8 cellular contexts compared by ENCODE assay signal in the genomic region with DNA sequence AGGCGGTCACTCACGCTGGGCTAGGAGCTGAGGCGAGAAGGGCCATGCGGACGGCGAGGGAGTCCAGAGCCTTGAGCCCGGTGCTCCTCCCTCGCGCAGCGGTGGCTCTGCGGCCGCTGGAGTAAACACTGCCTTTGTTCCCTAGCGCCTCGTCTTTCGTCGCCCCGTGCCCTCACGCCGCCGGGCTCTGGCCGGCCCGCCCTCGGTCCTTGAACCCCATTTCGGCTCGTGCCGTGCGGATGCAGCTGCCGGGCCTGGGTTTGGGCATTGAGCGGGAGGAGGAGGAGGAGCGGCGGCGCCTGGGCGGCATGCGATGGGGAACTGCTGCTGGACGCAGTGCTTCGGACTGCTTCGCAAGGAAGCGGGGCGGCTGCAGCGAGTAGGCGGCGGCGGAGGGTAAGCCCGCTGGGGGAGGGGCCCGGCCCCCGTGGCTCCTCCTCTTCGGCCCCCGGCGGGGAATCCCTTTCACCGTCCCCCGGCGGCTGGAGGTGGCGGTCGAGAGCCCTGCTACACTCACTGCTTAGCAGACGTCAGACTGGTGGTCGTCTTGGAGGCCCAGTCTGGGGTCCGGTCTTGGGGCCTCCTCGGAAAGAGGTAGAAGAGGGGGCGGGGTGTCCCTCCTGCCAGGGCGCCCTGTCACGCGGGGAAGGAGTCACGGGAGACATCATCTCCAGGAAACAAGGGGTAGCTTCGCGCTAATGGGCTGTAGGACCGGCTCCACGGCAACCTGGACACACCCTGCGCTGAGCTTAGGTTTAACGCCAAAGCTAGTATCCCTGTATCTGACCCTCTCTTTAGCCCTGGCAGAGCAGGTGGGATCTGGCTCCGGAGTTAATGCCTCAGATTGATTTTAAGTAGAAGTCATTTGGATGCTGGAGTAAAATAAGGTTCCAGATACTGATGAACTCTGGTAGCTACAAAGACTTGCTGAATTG. TPM values are rescaled to one million over a fixed set of nuclear protein-coding genes. Genes with fewer than 3 reads are reported as not detected.
DNase-seq lines count a peak whose midpoint lies in the region; ATAC-seq and TF ChIP-seq lines count a peak whose summit lies in the region.

A gene with protein sequence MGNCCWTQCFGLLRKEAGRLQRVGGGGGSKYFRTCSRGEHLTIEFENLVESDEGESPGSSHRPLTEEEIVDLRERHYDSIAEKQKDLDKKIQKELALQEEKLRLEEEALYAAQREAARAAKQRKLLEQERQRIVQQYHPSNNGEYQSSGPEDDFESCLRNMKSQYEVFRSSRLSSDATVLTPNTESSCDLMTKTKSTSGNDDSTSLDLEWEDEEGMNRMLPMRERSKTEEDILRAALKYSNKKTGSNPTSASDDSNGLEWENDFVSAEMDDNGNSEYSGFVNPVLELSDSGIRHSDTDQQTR (plus strand): TSS at position 9 of the 935 bp plus-strand sequence. CDS start 305 bp downstream, at position 314.

- peak within 1 kb of the TSS; percentile 80 for H3K4me3 Mint-ChIP-seq in endodermal cell

- H3K9me3 ChIP-seq in NT2/D1 (ENCODE audit: insufficient read depth, low read length) (no peaks in the 10 kb centered on the region), endodermal cell (ENCODE audit: control insufficient read depth, low read length) (no peaks in the 10 kb centered on the region), mesodermal cell (ENCODE audit: control insufficient read depth, low read length) (no peaks in the 10 kb centered on the region)

- ATAC-seq in GM19452 (IDR thresholded peaks at IDR 0.05; ENCODE audit: unreplicated experiment) (peak; percentile 62), HG03575 (IDR thresholded peaks at IDR 0.05; ENCODE audit: extremely low read depth, insufficient number of reproducible peaks, low FRiP score, unreplicated experiment) (peak; percentile 27)

- DNase-seq in COR-L47 (lab: John Stamatoyannopoulos, UW) = peak; percentile 76
- peak; percentile 72 for DNase-seq in NT2/D1 (ENCODE audit: low read depth, low spot score)
- DNase-seq in activated CD8-positive, alpha-beta memory T cell treated with anti-CD3 and anti-CD28 coated beads, Interleukin-2, amount 50 U/mL, for 1 hour (ENCODE audit: extremely low read depth) = peak; percentile 35
- peak; percentile 95 for DNase-seq in endodermal cell
- DNase-seq in stimulated activated CD8-positive, alpha-beta memory T cell treated with anti-CD3 and anti-CD28 coated beads, Interleukin-15, amount 100 ng/mL, for 48 hours (ENCODE audit: low read depth in 2 of 2) = peak; percentile 77 to 79

- peak within 1 kb of the TSS; percentile 95 for H3K9ac ChIP-seq in NT2/D1 (ENCODE audit: insufficient read length, low read depth)
- peak within 1 kb of the TSS; percentile 91 for H3K9ac ChIP-seq in endodermal cell (ENCODE audit: extremely low read depth, low read length, poor library complexity, severe bottlenecking)

- no peaks in the 10 kb centered on the region for H3K27me3 Mint-ChIP-seq in endodermal cell (ENCODE audit: insufficient read depth)

- peak within 1 kb of the TSS; percentile 98 for H3K27ac ChIP-seq in endodermal cell (ENCODE audit: low read depth, low read length)
- peak within 1 kb of the TSS; percentile 97 for H3K27ac ChIP-seq in mesodermal cell (ENCODE audit: low read depth, low read length, severe bottlenecking)

- 0% methylated on average over 28 to 70 of the region's 70 CpGs for WGBS in endodermal cell (ENCODE audit: insufficient coverage in 1 of 2, insufficient read length in 1 of 2), 2 experiments
- WGBS in mesodermal cell (ENCODE audit: insufficient coverage in 2 of 2), 2 experiments = 0 to 1% methylated on average over 53 to 61 of the region's 70 CpGs

- no peaks in the 10 kb centered on the region for H3K36me3 Mint-ChIP-seq in endodermal cell (ENCODE audit: low read depth)

- H3K4me3 ChIP-seq in NT2/D1 (ENCODE audit: insufficient read length, low read depth) (peak within 1 kb of the TSS; percentile 96), endodermal cell (ENCODE audit: low read length) (peak within 1 kb of the TSS; percentile 94), mesodermal cell (ENCODE audit: extremely low read depth, insufficient read depth, low read length, poor library complexity, severe bottlenecking) (peak within 1 kb of the TSS; percentile 82)

- peaks cover 16% of the 10 kb centered on the region for H3K4me1 Mint-ChIP-seq in endodermal cell

- peak; percentile 69 for TF ChIP-seq CTCF in endodermal cell (conservative IDR thresholded peaks at IDR 0.05)

- H3K36me3 ChIP-seq in NT2/D1 (ENCODE audit: insufficient read depth, insufficient read length, low read length) (no peaks in the 10 kb centered on the region), endodermal cell (ENCODE audit: control insufficient read depth, insufficient read depth, low read length) (no peaks in the 10 kb centered on the region), mesodermal cell (ENCODE audit: control insufficient read depth, insufficient read depth, low read length) (no peaks in the 10 kb centered on the region)

- H3K9me3 Mint-ChIP-seq in endodermal cell = no peaks in the 10 kb centered on the region

- H3K27me3 ChIP-seq in NT2/D1 (ENCODE audit: insufficient read depth, insufficient read length) (no peaks in the 10 kb centered on the region), endodermal cell (ENCODE audit: control insufficient read depth, insufficient read depth, low read length, poor library complexity, severe bottlenecking) (no peaks in the 10 kb centered on the region)

- H3K4me1 ChIP-seq in NT2/D1 (ENCODE audit: insufficient read depth, insufficient read length) (no peaks in the 10 kb centered on the region), endodermal cell (ENCODE audit: control insufficient read depth, insufficient read depth, low read length) (no peaks in the 10 kb centered on the region), mesodermal cell (ENCODE audit: control insufficient read depth, insufficient read depth, low read length, poor library complexity, severe bottlenecking) (peaks cover 9% of the 10 kb centered on the region)

- peak within 1 kb of the TSS; percentile 98 for H3K27ac Mint-ChIP-seq in endodermal cell

RNA-seq across cellular contexts. Expression of the gene that starts here (rescaled TPM):
- 10 to 100 TPM; 22.7 to 24.8 TPM for total RNA-seq in endodermal cell
- 22.4 TPM for polyA plus RNA-seq in endodermal cell (2013, experiment 1 of 2)
- 21.7 TPM for polyA plus RNA-seq in endodermal cell (2013, experiment 2 of 2)
- 13.5 TPM for polyA plus RNA-seq in mesodermal cell (2013, experiment 1 of 2)
- 15.1 TPM for polyA plus RNA-seq in mesodermal cell (2013, experiment 2 of 2)

Comparison
In these comparisons a context has a peak if more than half of its experiments do, and no peak if none do; other contexts are left out.
1. Peak in every context shown above with its lines: DNase-seq, ATAC-seq, H3K4me3 ChIP-seq and H3K27ac ChIP-seq.
2. DNase-seq: peak in every context shown above with its lines; median percentile 95 in endodermal cell; 78 in stimulated activated CD8-positive, alpha-beta memory T cell treated with anti-CD3 and anti-CD28 coated beads, Interleukin-15, amount 100 ng/mL, for 48 hours; 76 in COR-L47; 72 in NT2/D1; 35 in activated CD8-positive, alpha-beta memory T cell treated with anti-CD3 and anti-CD28 coated beads, Interleukin-2, amount 50 U/mL, for 1 hour.